In genomic region chr9:110517483-110517882, GRCh38 we compare ENCODE assay signal across 30 cellular contexts.
"Had no signal": no experiment of that assay in that cellular context is flagged by ENCODE, and none has a peak within 500 bp of the region (broad histone marks: within the 10 kb centered on the region; RNA-seq: fewer than 3 reads in every experiment).

No MANE protein-coding gene starts in this region.

- H3K4me1 ChIP-seq: body of pancreas, breast epithelium had no signal

- H3K27me3 ChIP-seq: adrenal gland, ascending aorta, body of pancreas, brain microvascular endothelial cell, breast epithelium, cardiac muscle cell had no signal

- H3K27ac ChIP-seq: adrenal gland, ascending aorta, body of pancreas, brain microvascular endothelial cell, breast epithelium, cardiac muscle cell had no signal

- H3K9me3 ChIP-seq: adrenal gland, ascending aorta, body of pancreas, breast epithelium had no signal

- H3K36me3 ChIP-seq: adrenal gland, ascending aorta, brain microvascular endothelial cell, breast epithelium, cardiac muscle cell had no signal

- H3K4me3 ChIP-seq: adrenal gland, ascending aorta, body of pancreas, breast epithelium, cardiac muscle cell had no signal

- DNase-seq: activated effector memory CD4-positive, alpha-beta T cell treated with anti-CD3 and anti-CD28 coated beads, Interleukin-2, amount 50 U/mL, for 16 hours; activated effector memory CD4-positive, alpha-beta T cell treated with Interleukin-2 at 50 U/mL for 16 hours; activated gamma-delta T cell; activated gamma-delta T cell treated with Interleukin-2 at 50 U/mL for 16 hours; activated naive CD4-positive, alpha-beta T cell; activated naive CD4-positive, alpha-beta T cell treated with anti-CD3 and anti-CD28 coated beads for 36 hours; activated naive CD4-positive, alpha-beta T cell treated with anti-CD3 and anti-CD28 coated beads, Interleukin-2, amount 10 ng/mL, durations not matched to agents 7 days and 5 days; activated naive CD4-positive, alpha-beta T cell treated with anti-CD3 and anti-CD28 coated beads, Interleukin-2, amount 50 U/mL, for 16 hours; activated naive CD4-positive, alpha-beta T cell treated with Interleukin-2 at 50 U/mL for 16 hours; activated naive CD8-positive, alpha-beta T cell treated with anti-CD3 and anti-CD28 coated beads for 36 hours; activated naive CD8-positive, alpha-beta T cell treated with anti-CD3 and anti-CD28 coated beads, Interleukin-2, amount 10 ng/mL, durations not matched to agents 7 days and 5 days; activated naive CD8-positive, alpha-beta T cell treated with anti-CD3 and anti-CD28 coated beads, Interleukin-2, amount 50 U/mL, for 24 hours; activated T-cell treated with anti-CD3 and anti-CD28 coated beads, Interleukin-2, amount 50 U/mL, for 24 hours; activated T-cell treated with anti-CD3 and anti-CD28 coated beads, Interleukin-2, amount 50 U/mL, for 4 hours; activated T-cell treated with anti-CD3 and anti-CD28 coated beads, Interleukin-2, amount 50 U/mL, for 48 hours; activated T-cell treated with anti-CD3 and anti-CD28 coated beads, Interleukin-2, amount 50 U/mL, for 72 hours; adrenal gland; amniotic stem cell; amygdala; anterior cingulate cortex; body of pancreas; brain microvascular endothelial cell; caudate nucleus; central memory CD4-positive, alpha-beta T cell; cerebellar nuclear complex had no signal

- FAIRE-seq: astrocyte, bronchial epithelial cell had no signal
